In genomic region chr7:135512135-135512887, GRCh38 we compare ENCODE assay signal across 8 cellular contexts. TPM values are rescaled to one million over a fixed set of nuclear protein-coding genes. Genes with fewer than 3 reads are reported as not detected.
DNase-seq lines count a peak whose midpoint lies in the region; ATAC-seq and TF ChIP-seq lines count a peak whose summit lies in the region.

No MANE protein-coding gene starts in this region.

- DNase-seq in stimulated activated CD4-positive, alpha-beta T cell treated with anti-CD3 and anti-CD28 coated beads, Interleukin-15, amount 100 ng/mL, for 24 hours, result peak; percentile 32
- DNase-seq in stimulated activated CD4-positive, alpha-beta T cell treated with anti-CD3 and anti-CD28 coated beads, Interleukin-4, amount 100 ng/mL, for 4 hours, result no peak
- DNase-seq in GM23248 (peak; percentile 72), LoVo (ENCODE audit: low spot score) (peak; percentile 84), PC-3 (peak; percentile 81), colonic mucosa (peak; percentile 27), naive B cell (peak; percentile 63), epidermal melanocyte (ENCODE audit: insufficient read length, low spot score) (no peak)

- H3K27me3 Mint-ChIP-seq in naive B cell, result no peaks in the 10 kb centered on the region

- no TSS peak for BruUV-seq in PC-3 (replicated peaks; lab: Mats Ljungman, UMichigan)

- H3F3A ChIP-seq in GM23248 (ENCODE audit: insufficient read depth) (peaks cover 24% of the 10 kb centered on the region), PC-3 (ENCODE audit: low read length, unreplicated experiment) (no peaks in the 10 kb centered on the region)

- no peaks in the 10 kb centered on the region for H3K9me3 Mint-ChIP-seq in naive B cell

- H3K36me3 Mint-ChIP-seq in naive B cell, result no peaks in the 10 kb centered on the region

- POLR2A ChIA-PET in PC-3 (lab: Charles Lee; ENCODE audit: unreplicated experiment), result no interaction called here

- H3K27ac ChIP-seq in GM23248 (no peak overlapping the region), PC-3 (ENCODE audit: low read length) (peak overlapping the region; percentile 80), colonic mucosa (no peak overlapping the region)

- H3K27me3 ChIP-seq in GM23248 (replicated peaks; ENCODE audit: insufficient read depth) (no peaks in the 10 kb centered on the region), PC-3 (ENCODE audit: low read length) (no peaks in the 10 kb centered on the region), colonic mucosa (no peaks in the 10 kb centered on the region)

- H2AFZ ChIP-seq in GM23248 (no peak overlapping the region), PC-3 (ENCODE audit: low read length) (no peak overlapping the region)

- H3K79me2 ChIP-seq in GM23248 (ENCODE audit: insufficient read depth) (peaks cover 23% of the 10 kb centered on the region), PC-3 (ENCODE audit: low read length) (peaks cover 26% of the 10 kb centered on the region)

- intact Hi-C loops in PC-3 (cut with micrococcal nuclease), result no loop called here
- intact Hi-C loops in colonic mucosa (cut with DNase I), result no loop called here

- ATAC-seq in PC-3 (peak; percentile 16), naive B cell (ENCODE audit: low read depth in 2 of 2) (peak in 1 of 2 donors; percentile 12)

- no peak overlapping the region for H3K27ac Mint-ChIP-seq in naive B cell

- CTCF ChIA-PET in PC-3 (lab: Charles Lee), result no interaction called here

- H3K4me3 Mint-ChIP-seq in naive B cell, result no peak overlapping the region

- WGBS in GM23248 (ENCODE audit: low coverage in 1 of 2, low lambda C conversion rate in 2 of 2, missing lambda C conversion rate in 2 of 2), 2 experiments, result 68 to 77% methylated on average over 2 of the region's 2 CpGs

- H4K20me1 ChIP-seq in GM23248 (ENCODE audit: insufficient read depth) (peaks cover 8% of the 10 kb centered on the region; the same call in 1 of the 2 replicates), PC-3 (ENCODE audit: low read length) (peaks cover 11% of the 10 kb centered on the region)

- in situ Hi-C loops in GM23248 (cut with MboI), result no loop called here

- no peak overlapping the region for H3K9ac ChIP-seq in GM23248
- peak overlapping the region; percentile 36; the same call in 1 of the 2 replicates for H3K9ac ChIP-seq in PC-3 (ENCODE audit: low read length)
- no peak overlapping the region for H3K9ac ChIP-seq in colonic mucosa (ENCODE audit: low read depth in 2 of 2, low read length in 2 of 2)

- H3K36me3 ChIP-seq in GM23248 (ENCODE audit: low read depth), result no peaks in the 10 kb centered on the region
- H3K36me3 ChIP-seq in PC-3 (ENCODE audit: low read depth, low read length), result no peaks in the 10 kb centered on the region
- no peaks in the 10 kb centered on the region for H3K36me3 ChIP-seq in colonic mucosa

- peaks cover 0 to 3% (median 0%) of the 10 kb centered on the region in 3 donors for H3K4me1 Mint-ChIP-seq in naive B cell

- H3K9me3 ChIP-seq in GM23248 (ENCODE audit: low read depth), result no peaks in the 10 kb centered on the region
- no peaks in the 10 kb centered on the region for H3K9me3 ChIP-seq in PC-3 (ENCODE audit: low read length)
- no peaks in the 10 kb centered on the region for H3K9me3 ChIP-seq in colonic mucosa

- no peak overlapping the region for H3K4me3 ChIP-seq in GM23248
- no peak overlapping the region for H3K4me3 ChIP-seq in PC-3 (ENCODE audit: low read length)
- no peak overlapping the region for H3K4me3 ChIP-seq in colonic mucosa

- H3K9me2 ChIP-seq in GM23248 (ENCODE audit: insufficient read depth) (no peaks in the 10 kb centered on the region), PC-3 (replicated peaks; ENCODE audit: low read length) (no peaks in the 10 kb centered on the region)

- peak; percentile 63 for TF ChIP-seq CTCF in PC-3 (conservative IDR thresholded peaks at IDR 0.05; ENCODE audit: low read depth, low read length)
- peak; percentile 55 for TF ChIP-seq CTCF in colonic mucosa (IDR thresholded peaks at IDR 0.05)

- peaks cover 11% of the 10 kb centered on the region for H3K4me1 ChIP-seq in GM23248 (ENCODE audit: insufficient read depth)
- peaks cover 18% of the 10 kb centered on the region for H3K4me1 ChIP-seq in PC-3 (ENCODE audit: insufficient read depth, low read length)
- H3K4me1 ChIP-seq in colonic mucosa, result no peaks in the 10 kb centered on the region

- H3K4me2 ChIP-seq in GM23248 (ENCODE audit: unreplicated experiment), result no peak overlapping the region
- no peak overlapping the region for H3K4me2 ChIP-seq in PC-3 (ENCODE audit: low read length)

RNA-seq across cellular contexts. Expression of gene CNOT4, which starts 2.4 kb away (rescaled TPM):
- total RNA-seq in GM23248 (2014; rRNA removed; shearing (Covaris generic)), result 6.7 and 9.1 TPM in 2 replicates
- 18.2 and 18.4 TPM in 2 replicates for polyA plus RNA-seq in GM23248 (2016; fragmentation: Nextera tagmentation; extraction: Ambion mirVana)
- total RNA-seq in PC-3 (2014; rRNA removed), result 8.4 and 9.7 TPM in 2 replicates
- 10 to 100 TPM; 14.7 to 20.9 TPM for total RNA-seq in colonic mucosa
- polyA plus RNA-seq in naive B cell (ENCODE audit: low read depth in 6 of 6), result 10 to 100 TPM; 15.1 to 23.9 (median 18.5) TPM

RNA-seq across cellular contexts. Expression of gene NUP205, which starts 45.4 kb away (rescaled TPM):
- total RNA-seq in GM23248 (2014; rRNA removed; shearing (Covaris generic)), result 31.8 and 45.7 TPM in 2 replicates
- polyA plus RNA-seq in GM23248 (2016; fragmentation: Nextera tagmentation; extraction: Ambion mirVana) (17.4 and 18.5 TPM in 2 replicates), naive B cell (ENCODE audit: low read depth in 6 of 6) (10 to 100 TPM in 5 of 6 donors, 1 to 10 TPM in 1; 8.8 to 22.0 (median 18.2) TPM)
- total RNA-seq in PC-3 (2014; rRNA removed) (79.9 and 86.7 TPM in 2 replicates), colonic mucosa (10 to 100 TPM; 38.0 to 58.4 TPM)

Comparison
In these comparisons a context has a peak if more than half of its experiments do, and no peak if none do; other contexts are left out.
1. DNase-seq: peak in stimulated activated CD4-positive, alpha-beta T cell treated with anti-CD3 and anti-CD28 coated beads, Interleukin-15, amount 100 ng/mL, for 24 hours (single experiment), GM23248 (single experiment), LoVo (single experiment), PC-3 (single experiment), colonic mucosa (single experiment) and naive B cell (single experiment); none in stimulated activated CD4-positive, alpha-beta T cell treated with anti-CD3 and anti-CD28 coated beads, Interleukin-4, amount 100 ng/mL, for 4 hours (0 of 2) and epidermal melanocyte (single experiment).